27 cellular contexts compared by ENCODE assay signal in the genomic region with DNA sequence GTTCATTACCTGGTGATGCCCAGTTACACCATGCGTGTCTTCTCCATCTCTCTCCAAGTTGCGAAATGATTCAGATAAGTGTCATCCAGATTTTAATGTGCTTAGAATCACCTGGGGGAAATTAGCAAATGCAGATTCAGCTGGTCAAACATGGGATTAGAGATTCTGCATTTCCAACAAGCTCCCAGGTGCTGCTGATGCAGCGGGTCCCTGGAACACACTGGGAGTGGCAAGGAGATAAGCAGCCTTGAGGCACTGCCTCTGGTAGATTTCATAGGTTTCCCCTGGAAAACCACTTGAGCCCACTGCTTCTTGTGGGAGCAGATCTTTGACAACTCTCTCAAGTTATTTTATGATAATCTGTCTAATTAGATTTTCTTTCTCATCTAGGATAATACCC.
"Had no signal": no experiment of that assay in that cellular context is flagged by ENCODE, and none has a peak within 500 bp of the region (broad histone marks: within the 10 kb centered on the region; RNA-seq: fewer than 3 reads in every experiment).

No MANE protein-coding gene starts in this region.

- H3K4me1 ChIP-seq: psoas muscle, testis, tibial nerve had no signal

- H3K9me3 ChIP-seq: esophagus squamous epithelium, gastroesophageal sphincter, neutrophil, psoas muscle, testis, tibial nerve had no signal

- H3K27ac Mint-ChIP-seq: nephron progenitor cell; stimulated activated naive B cell treated with anti-CD40 and anti-IgM and Interleukin-4, amounts not matched to agents 10 μg/mL and 1 μg/mL and 100 μg/mL, for 72 hours; stimulated activated naive CD8-positive, alpha-beta T cell treated with anti-CD3 and anti-CD28 coated beads, Interleukin-15, amount 100 ng/mL, for 72 hours had no signal

- ATAC-seq: gastroesophageal sphincter; left colon; left ventricle myocardium superior; psoas muscle; sciatic nerve; stimulated activated naive B cell treated with anti-CD40 and anti-IgM and Interleukin-4, amounts not matched to agents 10 μg/mL and 1 μg/mL and 100 μg/mL, for 72 hours; stimulated activated naive CD8-positive, alpha-beta T cell treated with anti-CD3 and anti-CD28 coated beads, Interleukin-15, amount 100 ng/mL, for 72 hours had no signal

- H3K27ac ChIP-seq: epithelial cell of prostate, esophagus squamous epithelium, gastroesophageal sphincter, neutrophil, psoas muscle, spleen, testis, tibial nerve had no signal

- FAIRE-seq: endometrium had no signal

- H3K4me3 Mint-ChIP-seq: naive B cell; nephron progenitor cell; stimulated activated naive B cell treated with anti-CD40 and anti-IgM and Interleukin-4, amounts not matched to agents 10 μg/mL and 1 μg/mL and 100 μg/mL, for 72 hours; stimulated activated naive CD8-positive, alpha-beta T cell treated with anti-CD3 and anti-CD28 coated beads, Interleukin-15, amount 100 ng/mL, for 72 hours had no signal

- DNase-seq: cortex of kidney; dorsolateral prefrontal cortex; effector CD8-positive, alpha-beta T cell; esophagus squamous epithelium; foreskin fibroblast; glutamatergic neuron; left colon; left ventricle myocardium superior; mesenchymal stem cell; naive B cell; psoas muscle; retina; spleen; stimulated activated CD4-positive, alpha-beta T cell treated with anti-CD3 and anti-CD28 coated beads, Interleukin-15, amount 100 ng/mL, for 24 hours; stimulated activated CD4-positive, alpha-beta T cell treated with anti-CD3 and anti-CD28 coated beads, Interleukin-1b, Interleukin-23, amount 100 ng/mL, for 48 hours; stimulated activated CD4-positive, alpha-beta T cell treated with anti-CD3 and anti-CD28 coated beads, Interleukin-4, amount 100 ng/mL, for 4 hours; stimulated activated naive B cell treated with anti-CD40 and anti-IgM and Interleukin-4, amounts not matched to agents 10 μg/mL and 1 μg/mL and 100 μg/mL, for 72 hours; stimulated activated naive CD8-positive, alpha-beta T cell treated with anti-CD3 and anti-CD28 coated beads, Interleukin-15, amount 100 ng/mL, for 72 hours; testis had no signal

- H3K4me1 Mint-ChIP-seq: stimulated activated naive CD8-positive, alpha-beta T cell treated with anti-CD3 and anti-CD28 coated beads, Interleukin-15, amount 100 ng/mL, for 72 hours had no signal

- H3K27me3 ChIP-seq: dorsolateral prefrontal cortex, gastroesophageal sphincter, neutrophil, testis had no signal

- H3K4me3 ChIP-seq: esophagus squamous epithelium, gastroesophageal sphincter, lung, psoas muscle, spleen, testis, tibial nerve had no signal

- H3K36me3 ChIP-seq: esophagus squamous epithelium, gastroesophageal sphincter, neutrophil, spleen, tibial nerve had no signal
